Comparison of ENCODE assay signal across 8 cellular contexts in the genomic region with DNA sequence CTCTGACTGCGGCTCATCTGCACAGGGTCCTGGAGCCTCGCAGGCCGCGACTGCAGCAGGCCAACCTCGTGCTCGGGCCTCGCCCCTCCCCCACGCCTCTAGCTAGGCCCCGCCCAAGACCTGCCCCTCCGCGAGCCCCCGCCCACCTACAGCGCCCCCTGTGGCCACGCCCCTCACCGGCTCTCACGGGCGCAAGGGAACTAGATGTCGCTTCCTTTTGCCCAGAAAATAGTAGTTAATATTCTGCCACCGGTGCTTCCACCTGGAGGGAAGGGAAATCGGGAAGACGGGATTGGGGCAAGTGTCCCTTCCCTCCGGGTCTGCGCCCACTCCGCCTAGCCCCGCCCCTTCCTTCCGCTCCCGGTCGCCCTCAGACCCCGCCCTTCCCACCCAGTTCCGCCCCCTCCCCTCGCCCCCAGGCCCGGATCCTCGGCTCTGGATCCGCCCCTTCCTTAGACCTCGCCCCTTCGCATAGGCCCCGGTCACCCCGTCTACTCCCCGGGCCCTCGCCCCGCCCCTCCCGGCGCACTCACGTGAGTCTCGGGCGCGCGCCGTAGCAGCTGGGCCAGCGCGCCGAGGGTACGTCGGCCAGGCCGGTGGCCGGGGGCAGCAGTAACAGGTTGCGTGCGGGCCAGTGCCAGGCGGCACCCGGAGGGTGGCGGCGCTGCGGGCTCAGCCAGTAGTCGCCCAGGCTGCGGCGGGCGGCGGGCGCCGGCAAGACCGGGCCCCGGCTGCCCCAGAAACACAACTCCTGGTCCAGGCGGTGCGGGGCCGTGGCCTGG. TPM values are rescaled to one million over a fixed set of nuclear protein-coding genes. Genes with fewer than 3 reads are reported as not detected.
DNase-seq lines count a peak whose midpoint lies in the region; ATAC-seq, FAIRE-seq and TF ChIP-seq lines count a peak whose summit lies in the region.

No MANE protein-coding gene starts in this region.

- H3K27me3 ChIP-seq in right cardiac atrium (ENCODE audit: control insufficient read depth, insufficient read depth): no peaks in the 10 kb centered on the region

- ATAC-seq in HG02840 (IDR thresholded peaks at IDR 0.05; ENCODE audit: low FRiP score, unreplicated experiment): peak; percentile 82
- peak; percentile 90 for ATAC-seq in right cardiac atrium

- peak; percentile 75 for FAIRE-seq in urothelium cell line (lab: Jason Lieb, UNC)

- intact Hi-C loops in right cardiac atrium (cut with DNase I): no loop called here

- in situ Hi-C loops in GM13976 (cut with MboI; ENCODE audit: low sequenced_read_pairs, unreplicated experiment): no loop called here

- 2% methylated on average over 75 of the region's 75 CpGs for WGBS in right cardiac atrium

- TF ChIP-seq CTCF in GM13976 (IDR thresholded peaks at IDR 0.05; ENCODE audit: borderline replicate concordance, control extremely low read depth, extremely low read depth, insufficient read depth, missing control alignments): peak; percentile 38

- no peaks in the 10 kb centered on the region for H3K9me3 ChIP-seq in right cardiac atrium (ENCODE audit: control insufficient read depth, low read length)

- H3K4me3 ChIP-seq in right cardiac atrium (ENCODE audit: low read length): peak overlapping the region; percentile 84

- peak overlapping the region; percentile 91 for H3K27ac ChIP-seq in right cardiac atrium (ENCODE audit: low read length)

- DNase-seq in GM13976 (ENCODE audit: low spot score) (peak; percentile 99), NCI-H146 (lab: John Stamatoyannopoulos, UW) (peak; percentile 93), T-helper 1 cell (peak; percentile 91 to 95 (median 92)), amygdala (lab: John Stamatoyannopoulos, UW) (peak in 55 of 56 donors; percentile 67 to 94 (median 85)), right cardiac atrium (peak; percentile 97 to 98 (median 97)), pulmonary artery endothelial cell (ENCODE audit: low read depth, low spot score) (peak; percentile 78), urothelium cell line (ENCODE audit: low spot score) (peak; percentile 99)

- peaks cover 20% of the 10 kb centered on the region for H3K4me1 ChIP-seq in right cardiac atrium (ENCODE audit: control insufficient read depth, insufficient read depth, low read length)

RNA-seq across cellular contexts. Expression of gene FAM229A, which starts 11.0 kb away (rescaled TPM):
- total RNA-seq in right cardiac atrium (1 to 10 TPM; 2.0 to 5.3 (median 3.6) TPM), pulmonary artery endothelial cell (0.53 and 0.60 TPM in 2 replicates)
- polyA plus RNA-seq in right cardiac atrium: 3.5 TPM

RNA-seq across cellular contexts. Expression of gene TSSK3, which starts 11.1 kb away (rescaled TPM):
- total RNA-seq in right cardiac atrium (1 to 10 TPM; 1.1 to 2.7 (median 1.8) TPM), pulmonary artery endothelial cell (0.20 TPM in 1 of 2 replicates, not detected in the other)
- 1.5 TPM for polyA plus RNA-seq in right cardiac atrium

RNA-seq across cellular contexts. Expression of gene MARCKSL1, which starts 15.2 kb away (rescaled TPM):
- total RNA-seq in right cardiac atrium (10 to 100 TPM; 14.5 to 52.7 (median 40.2) TPM), pulmonary artery endothelial cell (104 and 105 TPM in 2 replicates)
- 30.6 TPM for polyA plus RNA-seq in right cardiac atrium

RNA-seq across cellular contexts. Expression of gene BSDC1, which starts 43.0 kb away (rescaled TPM):
- total RNA-seq in right cardiac atrium: 10 to 100 TPM; 40.4 to 56.0 (median 48.6) TPM
- polyA plus RNA-seq in right cardiac atrium: 37.1 TPM
- total RNA-seq in pulmonary artery endothelial cell: 41.3 and 82.1 TPM in 2 replicates

RNA-seq across cellular contexts. Expression of gene HDAC1, which starts 59.4 kb away (rescaled TPM):
- total RNA-seq in right cardiac atrium (10 to 100 TPM; 34.1 to 44.9 (median 39.5) TPM), pulmonary artery endothelial cell (108 and 140 TPM in 2 replicates)
- polyA plus RNA-seq in right cardiac atrium: 28.1 TPM

Comparison
In these comparisons a context has a peak if more than half of its experiments do, and no peak if none do; other contexts are left out.
1. Peak in every context shown above with its lines: DNase-seq, ATAC-seq, H3K4me3 ChIP-seq and H3K27ac ChIP-seq.